In genomic region chr2:131347035-131347434, GRCh38 we compare ENCODE assay signal across 7 cellular contexts. TPM values are rescaled to one million over a fixed set of nuclear protein-coding genes. Genes with fewer than 3 reads are reported as not detected.
"Had no signal": no experiment of that assay in that cellular context is flagged by ENCODE, and none has a peak within 500 bp of the region (broad histone marks: within the 10 kb centered on the region; RNA-seq: fewer than 3 reads in every experiment).

No MANE protein-coding gene starts in this region.

RNA-seq across cellular contexts. Expression of gene RAB6D, which starts 16.9 kb away (rescaled TPM):
- total RNA-seq: HT1080, LHCN-M2, MCF 10A, OCI-LY7, PC-3, SJCRH30, T-helper 17 cell had no signal
